27 cellular contexts compared by ENCODE assay signal in genomic region chr14:35742448-35742847, GRCh38.
"Had no signal": no experiment of that assay in that cellular context is flagged by ENCODE, and none has a peak within 500 bp of the region (broad histone marks: within the 10 kb centered on the region; RNA-seq: fewer than 3 reads in every experiment).

No MANE protein-coding gene starts in this region.

- H3K4me3 Mint-ChIP-seq: central memory CD8-positive, alpha-beta T cell; dendritic cell treated with granulocyte-macrophage colony-stimulating factor and Interleukin-4, amounts not matched to agents 40 ng/mL and 50 ng/mL, for 4 days; endodermal cell; immature natural killer cell; mesothelial cell of epicardium; naive B cell; neural progenitor cell; T-cell; type B pancreatic cell had no signal

- H3K27me3 ChIP-seq: heart left ventricle, neural progenitor cell, right atrium auricular region, uterus had no signal

- H3K9me3 Mint-ChIP-seq: central memory CD8-positive, alpha-beta T cell; dendritic cell treated with granulocyte-macrophage colony-stimulating factor and Interleukin-4, amounts not matched to agents 40 ng/mL and 50 ng/mL, for 4 days; endodermal cell; immature natural killer cell; mesothelial cell of epicardium; naive B cell; neural progenitor cell; T-cell; type B pancreatic cell had no signal

- H3K4me1 ChIP-seq: heart left ventricle, right atrium auricular region, uterus had no signal

- H3K4me3 ChIP-seq: heart left ventricle, neural progenitor cell, right atrium auricular region, uterus had no signal

- H3K27me3 Mint-ChIP-seq: central memory CD8-positive, alpha-beta T cell; dendritic cell treated with granulocyte-macrophage colony-stimulating factor and Interleukin-4, amounts not matched to agents 40 ng/mL and 50 ng/mL, for 4 days; naive B cell; T-cell; type B pancreatic cell had no signal

- H2AFZ ChIP-seq: neural progenitor cell had no signal

- ATAC-seq: esophagus mucosa, heart left ventricle, T-cell had no signal

- H3K36me3 ChIP-seq: neural progenitor cell, uterus had no signal

- H3K9me3 ChIP-seq: heart left ventricle, right atrium auricular region, uterus had no signal

- H3K4me2 ChIP-seq: neural progenitor cell had no signal

- DNase-seq: activated CD4-positive, alpha-beta T cell treated with anti-CD3 and anti-CD28 coated beads for 4 hours; activated CD4-positive, CD25-positive, alpha-beta regulatory T cell; activated CD8-positive, alpha-beta memory T cell treated with anti-CD3 and anti-CD28 coated beads for 24 hours; activated CD8-positive, alpha-beta memory T cell treated with anti-CD3 and anti-CD28 coated beads, Interleukin-2, amount 50 U/mL, for 4 hours; activated effector memory CD4-positive, alpha-beta T cell treated with anti-CD3 and anti-CD28 coated beads, Interleukin-2, amount 50 U/mL, for 16 hours; activated naive CD4-positive, alpha-beta T cell treated with anti-CD3 and anti-CD28 coated beads, Interleukin-2, amount 50 U/mL, for 16 hours; activated T-cell treated with anti-CD3 and anti-CD28 coated beads, Interleukin-2, amount 50 U/mL, for 48 hours; anterior cingulate cortex; endodermal cell; foreskin fibroblast; heart left ventricle; hypothalamus; immature natural killer cell; naive B cell; occipital lobe; stimulated activated CD4-positive, alpha-beta T cell treated with anti-CD3 and anti-CD28 coated beads, Interleukin-15, amount 100 ng/mL, for 24 hours; stimulated activated CD4-positive, alpha-beta T cell treated with anti-CD3 and anti-CD28 coated beads, Interleukin-2, amount 100 ng/mL, for 24 hours; stimulated activated naive CD4-positive, alpha-beta T cell; T-cell; uterus had no signal

- H3K27ac ChIP-seq: heart left ventricle, neural progenitor cell, right atrium auricular region, uterus had no signal

- H3K4me1 Mint-ChIP-seq: immature natural killer cell, naive B cell, T-cell had no signal

- H3K27ac Mint-ChIP-seq: dendritic cell treated with granulocyte-macrophage colony-stimulating factor and Interleukin-4, amounts not matched to agents 40 ng/mL and 50 ng/mL, for 4 days; endodermal cell; immature natural killer cell; mesothelial cell of epicardium; naive B cell; neural progenitor cell; T-cell; type B pancreatic cell had no signal
